ENCODE assay signal across 13 cellular contexts in the genomic region with DNA sequence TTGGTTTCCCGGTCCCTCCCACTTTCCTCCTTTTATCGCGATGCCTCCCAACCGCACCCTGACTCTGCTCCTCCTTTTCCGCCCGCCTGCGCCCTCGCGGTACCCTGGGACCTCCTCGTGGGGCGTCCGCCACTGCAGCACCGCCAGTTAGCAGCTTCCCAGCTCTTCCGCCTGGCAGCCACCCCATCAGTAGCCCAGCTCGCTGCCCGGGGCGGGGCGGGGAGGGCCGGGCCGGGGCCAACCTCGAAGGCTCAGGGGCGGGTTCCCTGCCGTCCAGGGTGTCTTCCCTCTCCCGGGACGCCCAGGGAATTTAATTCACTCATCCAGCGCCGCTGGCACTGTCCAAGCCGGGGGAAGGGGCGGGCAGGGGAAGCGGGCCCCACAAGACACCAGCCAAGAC.
"Had no signal": no experiment of that assay in that cellular context is flagged by ENCODE, and none has a peak within 500 bp of the region (broad histone marks: within the 10 kb centered on the region; RNA-seq: fewer than 3 reads in every experiment).

No MANE protein-coding gene starts in this region.

- H3K27ac ChIP-seq: brain microvascular endothelial cell, parathyroid adenoma, upper lobe of right lung had no signal

- H3K4me3 ChIP-seq: smooth muscle cell, upper lobe of right lung had no signal

- H3K36me3 ChIP-seq: brain microvascular endothelial cell, upper lobe of right lung had no signal

- H3K4me3 Mint-ChIP-seq: activated naive CD4-positive, alpha-beta T cell treated with anti-CD3 and anti-CD28 coated beads, Interleukin-2, amount 50 U/mL, for 24 hours; activated T-cell treated with anti-CD3 and anti-CD28 coated beads, Interleukin-2, amount 50 U/mL, for 24 hours had no signal

- H3K79me2 ChIP-seq: parathyroid adenoma had no signal

- H3K9ac ChIP-seq: parathyroid adenoma had no signal

- DNase-seq: activated CD4-positive, alpha-beta T cell treated with anti-CD3 and anti-CD28 coated beads, Interleukin-2, amount 50 U/mL, for 4 hours; activated CD4-positive, CD25-positive, alpha-beta regulatory T cell treated with anti-CD3 and anti-CD28 coated beads, Interleukin-2, amount 50 U/mL, for 72 hours; activated effector memory CD4-positive, alpha-beta T cell treated with Interleukin-2 at 50 U/mL for 16 hours; activated T-cell treated with anti-CD3 and anti-CD28 coated beads, Interleukin-2, amount 50 U/mL, for 24 hours; amniotic stem cell; brain microvascular endothelial cell; kidney; T-helper 9 cell; upper lobe of right lung had no signal

- H3K4me1 ChIP-seq: parathyroid adenoma, upper lobe of right lung had no signal

- FAIRE-seq: frontal cortex, kidney had no signal

- H3K27ac Mint-ChIP-seq: activated naive CD4-positive, alpha-beta T cell treated with anti-CD3 and anti-CD28 coated beads, Interleukin-2, amount 50 U/mL, for 24 hours; activated T-cell treated with anti-CD3 and anti-CD28 coated beads, Interleukin-2, amount 50 U/mL, for 24 hours had no signal

- H2AFZ ChIP-seq: parathyroid adenoma had no signal

- H3K9me3 Mint-ChIP-seq: activated naive CD4-positive, alpha-beta T cell treated with anti-CD3 and anti-CD28 coated beads, Interleukin-2, amount 50 U/mL, for 24 hours had no signal

- H3K9me3 ChIP-seq: upper lobe of right lung had no signal

- ATAC-seq: upper lobe of right lung had no signal

- H3K4me2 ChIP-seq: smooth muscle cell had no signal

- H3K27me3 ChIP-seq: brain microvascular endothelial cell had no signal
